8 cellular contexts compared by ENCODE assay signal in the genomic region with DNA sequence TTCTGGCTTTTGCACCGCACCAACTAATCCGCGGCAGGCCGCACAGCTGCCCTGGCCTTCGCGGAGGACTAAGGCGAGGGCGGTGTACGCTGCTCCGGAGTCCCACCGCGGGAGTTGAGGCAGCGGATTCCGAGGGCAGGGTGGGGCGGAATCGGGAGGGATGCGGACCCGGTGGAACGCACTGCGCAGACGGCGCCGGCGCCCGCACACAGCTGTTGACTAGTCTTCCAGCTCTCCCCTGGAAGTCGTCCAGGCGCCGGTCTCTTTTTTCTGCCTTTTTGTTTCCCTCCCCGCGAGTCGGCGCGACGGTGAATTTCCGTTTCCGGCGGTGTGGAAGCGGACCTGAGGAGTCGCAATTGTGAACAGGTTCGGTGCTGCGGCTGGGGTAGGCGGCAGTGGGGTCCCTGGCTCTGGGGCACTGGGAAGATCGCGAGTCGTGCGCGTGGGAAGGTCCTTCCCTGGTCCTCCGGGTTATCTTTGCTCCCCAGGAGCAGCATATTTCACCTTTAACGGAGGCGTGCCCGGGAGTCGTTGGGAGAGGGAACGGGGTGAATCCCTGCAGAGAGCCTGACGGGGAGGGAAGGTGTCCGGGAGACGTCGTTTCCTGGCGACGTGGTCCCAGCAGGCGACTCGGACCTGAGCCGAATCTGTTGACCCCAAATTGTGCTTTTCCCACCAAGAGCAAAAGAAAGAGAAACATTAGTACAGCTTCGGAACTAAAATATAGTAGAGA. TPM values are rescaled to one million over a fixed set of nuclear protein-coding genes. Genes with fewer than 3 reads are reported as not detected.
DNase-seq lines count a peak whose midpoint lies in the region; ATAC-seq and TF ChIP-seq lines count a peak whose summit lies in the region.

A gene (plus strand): TSS at position 319 of the 733 bp plus-strand sequence. CDS start 5,195 bp downstream, outside the sequence.

- H3K27me3 ChIP-seq in CD8-positive, alpha-beta memory T cell (ENCODE audit: insufficient read depth, low read length, poor library complexity, severe bottlenecking), result no peaks in the 10 kb centered on the region
- H3K27me3 ChIP-seq in Peyer's patch, result no peaks in the 10 kb centered on the region

- POLR2A ChIA-PET in CD8-positive, alpha-beta memory T cell (lab: Charles Lee), result interaction anchor here (0.8 to 1.0 kb wide), 2 partner anchors 80 to 117 kb away, joined by 3 read pairs; no protein-coding TSS in a partner anchor

- H3K27me3 Mint-ChIP-seq in CD8-positive, alpha-beta memory T cell, result peaks cover 1 to 4% of the 10 kb centered on the region in 2 donors
- H3K27me3 Mint-ChIP-seq in activated T-helper 2 cell treated with anti-CD3 and anti-CD28 coated beads, Interferon-gamma antibody, Interleukin-2, Interleukin-4, amounts not matched to agents 10 μg/mL and 5 μg/mL and 100 μg/mL, durations not matched to agents 14 hours and 24 hours and 36 hours (ENCODE audit: low read depth), result peaks cover 31% of the 10 kb centered on the region
- peaks cover 4 to 5% of the 10 kb centered on the region in 2 donors for H3K27me3 Mint-ChIP-seq in natural killer cell treated with Interleukin-12 subunit alpha and Interleukin-12 subunit beta and Interleukin-15 and Interleukin-18, amount 100 ng/mL, for 72 hours
- H3K27me3 Mint-ChIP-seq in stimulated activated naive B cell treated with anti-CD40 and anti-IgM and Interleukin-4, amounts not matched to agents 10 μg/mL and 1 μg/mL and 100 μg/mL, for 72 hours, result peaks cover 15 to 17% of the 10 kb centered on the region in 2 donors

- DNase-seq in CD8-positive, alpha-beta memory T cell, result peak; percentile 61 to 85 (median 67)
- DNase-seq in HK-2 (ENCODE audit: unreplicated experiment) (peak; percentile 84), Peyer's patch (peak; percentile 72 to 88 (median 83)), fibroblast of pulmonary artery (ENCODE audit: low read depth) (peak; percentile 82)
- peak; percentile 52 for DNase-seq in activated T-helper 2 cell treated with anti-CD3 and anti-CD28 coated beads, Interferon-gamma antibody, Interleukin-2, Interleukin-4, amounts not matched to agents 10 μg/mL and 5 μg/mL and 100 μg/mL, durations not matched to agents 14 hours and 24 hours and 36 hours (ENCODE audit: low spot score)
- peak; percentile 73 for DNase-seq in natural killer cell treated with Interleukin-12 subunit alpha and Interleukin-12 subunit beta and Interleukin-15 and Interleukin-18, amount 100 ng/mL, for 72 hours (ENCODE audit: low spot score)
- DNase-seq in stimulated activated naive B cell treated with anti-CD40 and anti-IgM and Interleukin-4, amounts not matched to agents 10 μg/mL and 1 μg/mL and 100 μg/mL, for 72 hours, result peak; percentile 74

- ATAC-seq in GM19463 (IDR thresholded peaks at IDR 0.05; ENCODE audit: unreplicated experiment), result peak; percentile 79
- peak; percentile 84 for ATAC-seq in natural killer cell treated with Interleukin-12 subunit alpha and Interleukin-12 subunit beta and Interleukin-15 and Interleukin-18, amount 100 ng/mL, for 72 hours
- peak; percentile 90 for ATAC-seq in stimulated activated naive B cell treated with anti-CD40 and anti-IgM and Interleukin-4, amounts not matched to agents 10 μg/mL and 1 μg/mL and 100 μg/mL, for 72 hours (replicated peaks)

- TF ChIP-seq POLR2A in Peyer's patch (IDR thresholded peaks at IDR 0.05), result no peak

- no peaks in the 10 kb centered on the region for H3K9me3 ChIP-seq in CD8-positive, alpha-beta memory T cell (ENCODE audit: low read length)
- H3K9me3 ChIP-seq in Peyer's patch, result no peaks in the 10 kb centered on the region

- H3K36me3 ChIP-seq in CD8-positive, alpha-beta memory T cell (ENCODE audit: insufficient read depth, low read length), result no peaks in the 10 kb centered on the region
- no peaks in the 10 kb centered on the region for H3K36me3 ChIP-seq in Peyer's patch

- peak within 1 kb of the TSS; percentile 68 to 99 (median 96) for H3K27ac Mint-ChIP-seq in CD8-positive, alpha-beta memory T cell
- peak within 1 kb of the TSS; percentile 63 for H3K27ac Mint-ChIP-seq in activated T-helper 2 cell treated with anti-CD3 and anti-CD28 coated beads, Interferon-gamma antibody, Interleukin-2, Interleukin-4, amounts not matched to agents 10 μg/mL and 5 μg/mL and 100 μg/mL, durations not matched to agents 14 hours and 24 hours and 36 hours
- H3K27ac Mint-ChIP-seq in natural killer cell treated with Interleukin-12 subunit alpha and Interleukin-12 subunit beta and Interleukin-15 and Interleukin-18, amount 100 ng/mL, for 72 hours, result peak within 1 kb of the TSS; percentile 76 to 96
- H3K27ac Mint-ChIP-seq in stimulated activated naive B cell treated with anti-CD40 and anti-IgM and Interleukin-4, amounts not matched to agents 10 μg/mL and 1 μg/mL and 100 μg/mL, for 72 hours, result peak within 1 kb of the TSS; percentile 89

- TF ChIP-seq CTCF in Peyer's patch (IDR thresholded peaks at IDR 0.05) (no peak), fibroblast of pulmonary artery (IDR thresholded peaks at IDR 0.05; ENCODE audit: low read length, missing control alignments) (no peak)

- intact Hi-C loops in activated T-helper 2 cell treated with anti-CD3 and anti-CD28 coated beads, Interferon-gamma antibody, Interleukin-2, Interleukin-4, amounts not matched to agents 10 μg/mL and 5 μg/mL and 100 μg/mL, durations not matched to agents 14 hours and 24 hours and 36 hours (cut with micrococcal nuclease), result loop anchor here (10.0 kb wide), 1 partner anchor 115 kb away; a partner anchor contains a TSS

- peak within 1 kb of the TSS; percentile 73 for H3K27ac ChIP-seq in CD8-positive, alpha-beta memory T cell (ENCODE audit: low read depth, low read length)
- peak within 1 kb of the TSS; percentile 24 to 69 (median 63) for H3K27ac ChIP-seq in Peyer's patch

- H3K4me3 Mint-ChIP-seq in CD8-positive, alpha-beta memory T cell, result peak within 1 kb of the TSS; percentile 94 to 99 (median 99)
- H3K4me3 Mint-ChIP-seq in activated T-helper 2 cell treated with anti-CD3 and anti-CD28 coated beads, Interferon-gamma antibody, Interleukin-2, Interleukin-4, amounts not matched to agents 10 μg/mL and 5 μg/mL and 100 μg/mL, durations not matched to agents 14 hours and 24 hours and 36 hours (ENCODE audit: low read depth), result peak within 1 kb of the TSS; percentile 98
- H3K4me3 Mint-ChIP-seq in natural killer cell treated with Interleukin-12 subunit alpha and Interleukin-12 subunit beta and Interleukin-15 and Interleukin-18, amount 100 ng/mL, for 72 hours, result peak within 1 kb of the TSS; percentile 92
- peak within 1 kb of the TSS; percentile 92 to 97 for H3K4me3 Mint-ChIP-seq in stimulated activated naive B cell treated with anti-CD40 and anti-IgM and Interleukin-4, amounts not matched to agents 10 μg/mL and 1 μg/mL and 100 μg/mL, for 72 hours

- H3K4me3 ChIP-seq in CD8-positive, alpha-beta memory T cell (ENCODE audit: low read length), result peak within 1 kb of the TSS; percentile 95
- H3K4me3 ChIP-seq in Peyer's patch, result peak within 1 kb of the TSS; percentile 69 to 93 (median 72)
- H3K4me3 ChIP-seq in fibroblast of pulmonary artery (replicated peaks; ENCODE audit: low read depth, low read length), result peak within 1 kb of the TSS; percentile 74

- H3K4me1 Mint-ChIP-seq in CD8-positive, alpha-beta memory T cell, result peaks cover 23 to 46% (median 31%) of the 10 kb centered on the region in 3 donors
- peaks cover 16% of the 10 kb centered on the region for H3K4me1 Mint-ChIP-seq in activated T-helper 2 cell treated with anti-CD3 and anti-CD28 coated beads, Interferon-gamma antibody, Interleukin-2, Interleukin-4, amounts not matched to agents 10 μg/mL and 5 μg/mL and 100 μg/mL, durations not matched to agents 14 hours and 24 hours and 36 hours (ENCODE audit: low read depth)
- H3K4me1 Mint-ChIP-seq in natural killer cell treated with Interleukin-12 subunit alpha and Interleukin-12 subunit beta and Interleukin-15 and Interleukin-18, amount 100 ng/mL, for 72 hours (ENCODE audit: low read depth in 2 of 2), result peaks cover 17 to 24% of the 10 kb centered on the region in 2 donors
- H3K4me1 Mint-ChIP-seq in stimulated activated naive B cell treated with anti-CD40 and anti-IgM and Interleukin-4, amounts not matched to agents 10 μg/mL and 1 μg/mL and 100 μg/mL, for 72 hours, result peaks cover 13 to 16% of the 10 kb centered on the region in 2 donors

- H3K4me1 ChIP-seq in CD8-positive, alpha-beta memory T cell (ENCODE audit: insufficient read depth, low read length), result peaks cover 9% of the 10 kb centered on the region
- H3K4me1 ChIP-seq in Peyer's patch, result peaks cover 0 to 5% (median 0%) of the 10 kb centered on the region in 4 donors

- CTCF ChIA-PET in CD8-positive, alpha-beta memory T cell (lab: Charles Lee), result interaction anchor here (1.1 kb wide), 1 partner anchor 66 kb away, joined by 3 read pairs; no protein-coding TSS in a partner anchor

- H3K36me3 Mint-ChIP-seq in CD8-positive, alpha-beta memory T cell, result peaks cover 0 to 11% (median 0%) of the 10 kb centered on the region in 3 donors
- H3K36me3 Mint-ChIP-seq in activated T-helper 2 cell treated with anti-CD3 and anti-CD28 coated beads, Interferon-gamma antibody, Interleukin-2, Interleukin-4, amounts not matched to agents 10 μg/mL and 5 μg/mL and 100 μg/mL, durations not matched to agents 14 hours and 24 hours and 36 hours (ENCODE audit: low read depth), result no peaks in the 10 kb centered on the region
- no peaks in the 10 kb centered on the region for H3K36me3 Mint-ChIP-seq in natural killer cell treated with Interleukin-12 subunit alpha and Interleukin-12 subunit beta and Interleukin-15 and Interleukin-18, amount 100 ng/mL, for 72 hours
- no peaks in the 10 kb centered on the region for H3K36me3 Mint-ChIP-seq in stimulated activated naive B cell treated with anti-CD40 and anti-IgM and Interleukin-4, amounts not matched to agents 10 μg/mL and 1 μg/mL and 100 μg/mL, for 72 hours

- H3K9me3 Mint-ChIP-seq in CD8-positive, alpha-beta memory T cell, result no peaks in the 10 kb centered on the region
- H3K9me3 Mint-ChIP-seq in activated T-helper 2 cell treated with anti-CD3 and anti-CD28 coated beads, Interferon-gamma antibody, Interleukin-2, Interleukin-4, amounts not matched to agents 10 μg/mL and 5 μg/mL and 100 μg/mL, durations not matched to agents 14 hours and 24 hours and 36 hours, result no peaks in the 10 kb centered on the region
- H3K9me3 Mint-ChIP-seq in natural killer cell treated with Interleukin-12 subunit alpha and Interleukin-12 subunit beta and Interleukin-15 and Interleukin-18, amount 100 ng/mL, for 72 hours, result no peaks in the 10 kb centered on the region
- H3K9me3 Mint-ChIP-seq in stimulated activated naive B cell treated with anti-CD40 and anti-IgM and Interleukin-4, amounts not matched to agents 10 μg/mL and 1 μg/mL and 100 μg/mL, for 72 hours, result no peaks in the 10 kb centered on the region

RNA-seq across cellular contexts. Expression of the gene that starts here (rescaled TPM):
- 1 to 10 TPM; 6.6 to 9.6 TPM for total RNA-seq in CD8-positive, alpha-beta memory T cell
- polyA plus RNA-seq in CD8-positive, alpha-beta memory T cell, result 1.9 TPM
- total RNA-seq in Peyer's patch, result 1 to 10 TPM; 2.5 to 6.5 (median 4.1) TPM
- total RNA-seq in activated T-helper 2 cell treated with anti-CD3 and anti-CD28 coated beads, Interferon-gamma antibody, Interleukin-2, Interleukin-4, amounts not matched to agents 10 μg/mL and 5 μg/mL and 100 μg/mL, durations not matched to agents 14 hours and 24 hours and 36 hours, result 2.6 and 5.9 TPM in 2 replicates
- total RNA-seq in natural killer cell treated with Interleukin-12 subunit alpha and Interleukin-12 subunit beta and Interleukin-15 and Interleukin-18, amount 100 ng/mL, for 72 hours, result 1 to 10 TPM; 3.4 to 5.2 TPM

Comparison
In these comparisons a context has a peak if more than half of its experiments do, and no peak if none do; other contexts are left out.
1. Peak in every context shown above with its lines: DNase-seq, ATAC-seq, H3K4me3 ChIP-seq and H3K27ac ChIP-seq.